In genomic region chr16:3099732-3100499, GRCh38 we compare ENCODE assay signal across 1 cellular context.
TF ChIP-seq lines count a peak whose summit lies in the region.

No MANE protein-coding gene starts in this region.

TF ChIP-seq in WTC11, 78 proteins besides CTCF, POLR2A, EP300 and RAD21 (continued from another document):
- TF ChIP-seq ATF2 (CRISPR knock-in tag; IDR thresholded peaks at IDR 0.05; ENCODE audit: borderline replicate concordance, low read depth) (no peak), E2F5 (CRISPR knock-in tag; IDR thresholded peaks at IDR 0.05) (0 out of 2 replicates have a peak, but pooled peaks have one; percentile 21), HMGXB4 (CRISPR knock-in tag; IDR thresholded peaks at IDR 0.05) (peak; percentile 64; the same call in 1 of the 2 replicates), MYBL2 (CRISPR knock-in tag; IDR thresholded peaks at IDR 0.05) (no peak), TEAD1 (CRISPR knock-in tag; IDR thresholded peaks at IDR 0.05) (peak; percentile 66; the same call in 1 of the 2 replicates), RORB (CRISPR knock-in tag; IDR thresholded peaks at IDR 0.05) (no peak), RELA (CRISPR knock-in tag; IDR thresholded peaks at IDR 0.05; ENCODE audit: borderline replicate concordance) (no peak), FOXP4 (CRISPR knock-in tag; IDR thresholded peaks at IDR 0.05) (peak; percentile 12; the same call in 1 of the 2 replicates), PREB (CRISPR knock-in tag; IDR thresholded peaks at IDR 0.05; ENCODE audit: borderline replicate concordance) (no peak), TP53 (CRISPR knock-in tag; IDR thresholded peaks at IDR 0.05) (no peak), ZNF138 (CRISPR knock-in tag; conservative IDR thresholded peaks at IDR 0.05) (no peak), TEAD4 (CRISPR knock-in tag; IDR thresholded peaks at IDR 0.05) (no peak), MXD4 (CRISPR knock-in tag; IDR thresholded peaks at IDR 0.05; ENCODE audit: borderline replicate concordance) (no peak), ZNF281 (CRISPR knock-in tag; IDR thresholded peaks at IDR 0.05) (no peak), NFE2L1 (CRISPR knock-in tag; IDR thresholded peaks at IDR 0.05) (no peak), ATF6 (CRISPR knock-in tag; IDR thresholded peaks at IDR 0.05) (0 out of 2 replicates have a peak, but pooled peaks have one; percentile 62)
